In the genomic region with DNA sequence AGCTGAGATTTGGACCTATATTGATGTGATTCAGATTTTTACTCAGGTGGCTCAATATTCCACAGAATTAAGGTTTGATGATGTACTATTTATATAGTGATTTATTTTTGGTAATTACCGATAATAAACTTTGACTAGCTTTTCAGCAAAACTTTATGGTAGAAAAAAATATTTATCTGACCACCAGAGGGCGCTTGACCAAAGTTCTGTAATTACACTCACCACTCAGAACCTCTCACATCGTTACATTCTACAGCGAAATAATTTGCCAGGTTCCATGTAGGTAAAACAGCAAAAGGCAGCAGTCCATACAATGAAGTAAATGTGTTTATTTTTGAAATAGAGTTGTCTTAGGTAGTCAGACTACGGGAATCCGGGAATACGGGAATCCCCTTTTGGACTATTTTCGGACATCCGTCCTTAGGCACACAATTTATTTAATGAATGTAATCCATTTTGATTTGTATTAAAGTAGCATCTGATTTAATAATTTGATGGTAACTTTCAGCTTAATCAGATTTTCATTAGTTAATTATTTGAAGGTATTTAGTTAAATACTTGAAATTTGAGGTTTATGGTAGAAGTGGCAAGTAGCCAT, we compare ENCODE assay signal across 8 cellular contexts.
DNase-seq lines count a peak whose midpoint lies in the region; ATAC-seq, FAIRE-seq and TF ChIP-seq lines count a peak whose summit lies in the region.
"Had no signal": no experiment of that assay in that cellular context is flagged by ENCODE, and none has a peak within 500 bp of the region (broad histone marks: within the 10 kb centered on the region; RNA-seq: fewer than 3 reads in every experiment).

No MANE protein-coding gene starts in this region.

- no peaks in the 10 kb centered on the region for H3K79me1 ChIP-seq in H1 (ENCODE audit: low read depth, low read length)

- H4K8ac ChIP-seq in H1 (ENCODE audit: extremely low read depth, insufficient read depth, low read length) = no peak overlapping the region

- H3K9me3 ChIP-seq in Caco-2 (no peaks in the 10 kb centered on the region), H1 (ENCODE audit: insufficient read depth in 2 of 2, low read depth in 1 of 2, low read length in 1 of 2) (no peaks in the 10 kb centered on the region)

- WGBS in H1 (ENCODE audit: extremely low coverage in 1 of 2, insufficient coverage in 1 of 2, insufficient read length in 1 of 2, insufficient replicate concordance in 2 of 2, low coverage in 1 of 2, low lambda C conversion rate in 2 of 2, missing lambda C conversion rate in 1 of 2), 2 experiments = 71% methylated on average over 9 of the region's 9 CpGs; no CpG with 5 or more reads in 1 of the 2 experiments

- H3K4me3 ChIP-seq in Caco-2 (ENCODE audit: low read depth, low read length) (no peak overlapping the region), H1 (ENCODE audit: extremely low read depth in 1 of 4, insufficient read depth in 2 of 4, low read depth in 3 of 4, low read length in 4 of 4) (no peak overlapping the region)

- no peak overlapping the region for H2AK5ac ChIP-seq in H1 (ENCODE audit: low read depth, low read length)

- H2AFZ ChIP-seq in H1 (ENCODE audit: low read length) = no peak overlapping the region

- H2BK120ac ChIP-seq in H1 (replicated peaks; ENCODE audit: low read depth, low read length) = no peak overlapping the region

- H4K20me1 ChIP-seq in H1 (replicated peaks in 1 of 2; ENCODE audit: control insufficient read depth in 1 of 2, insufficient read depth in 2 of 2, low read length in 2 of 2) = no peaks in the 10 kb centered on the region

- no peak overlapping the region for H3K23ac ChIP-seq in H1 (ENCODE audit: insufficient read length)

- CTCF ChIA-PET in Caco-2 (lab: Charles Lee) (interaction anchor here (0.6 to 1.0 kb wide), 5 partner anchors 9 to 1052 kb away, joined by 3 to 9 read pairs (median 5); no protein-coding TSS in a partner anchor), H1 (lab: Charles Lee; ENCODE audit: partially characterized antibody) (interaction anchor here (0.6 to 3.2 kb wide), 53 partner anchors 8 to 1214 kb away, joined by 3 to 49 read pairs (median 3); no protein-coding TSS in a partner anchor)

- H3K27ac ChIP-seq in H1 (ENCODE audit: low read depth, low read length) = no peak overlapping the region

- no peaks in the 10 kb centered on the region for H3K4me1 Mint-ChIP-seq in Caco-2 (ENCODE audit: low read depth, unreplicated experiment)
- no peaks in the 10 kb centered on the region for H3K4me1 Mint-ChIP-seq in nephron progenitor cell

- no peak overlapping the region for H3K56ac ChIP-seq in H1 (replicated peaks; ENCODE audit: insufficient read length, low read depth, low read length)

- TF ChIP-seq POLR2A in H1 (IDR thresholded peaks at IDR 0.05; ENCODE audit: control extremely low read depth in 1 of 2, low read depth in 2 of 2, low read length in 2 of 2) = no peak

- H3K9ac ChIP-seq in H1 (replicated peaks in 1 of 4; ENCODE audit: extremely low read depth in 1 of 4, low read depth in 3 of 4, low read length in 3 of 4) = no peak overlapping the region

- H4K5ac ChIP-seq in H1 (ENCODE audit: insufficient read length, low read depth, low read length) = no peak overlapping the region

- no peak overlapping the region for H3K4me2 ChIP-seq in H1 (ENCODE audit: insufficient read depth in 1 of 2, low read depth in 2 of 2, low read length in 2 of 2)

- no peak overlapping the region for H2BK12ac ChIP-seq in H1 (ENCODE audit: low read depth, low read length)

- TF ChIP-seq RAD21 in H1 (IDR thresholded peaks at IDR 0.05 in 1 of 2, conservative IDR thresholded peaks at IDR 0.05 in 1 of 2; ENCODE audit: low read depth in 2 of 2, low read length in 2 of 2) = peak; percentile 38 to 42; a peak in 3 of 4 replicates

- H3K18ac ChIP-seq in H1 (ENCODE audit: extremely low read depth, low read length) = no peak overlapping the region

- DNase-seq in Caco-2 (peak in 1 of 2 experiments; percentile 53), GM18507 (ENCODE audit: extremely low spot score, insufficient read length, low read depth) (no peak), NOMO-1 treated with dmso at 0.1 percent for 144 hours (lab: John Stamatoyannopoulos, UW; ENCODE audit: unreplicated experiment) (peak; percentile 3), H1 (ENCODE audit: low read depth in 1 of 2, low spot score in 2 of 2) (no peak), nephron progenitor cell (peak; percentile 28), NCI-H146 treated with DMSO at 0.1 percent for 48 hours (lab: John Stamatoyannopoulos, UW; ENCODE audit: unreplicated experiment) (no peak)

- H3K36me3 ChIP-seq in Caco-2 (ENCODE audit: control insufficient read depth, insufficient read depth, low read length) (no peaks in the 10 kb centered on the region), H1 (ENCODE audit: control insufficient read depth in 2 of 4, insufficient read depth in 4 of 4, low read length in 3 of 4) (no peaks in the 10 kb centered on the region; a peak in 1 of 8 replicates)

- H3K9me3 Mint-ChIP-seq in Caco-2 (ENCODE audit: unreplicated experiment) (no peaks in the 10 kb centered on the region), nephron progenitor cell (peaks cover 8% of the 10 kb centered on the region)
- H3K9me3 Mint-ChIP-seq: T-helper 1 cell treated with Interleukin-12 subunit alpha and Interleukin-12 subunit beta and Interleukin-4 antibody, amounts not matched to agents 30 μg/mL and 1 μg/mL, for 36 hours had no signal

- H3K27me3 Mint-ChIP-seq in Caco-2 (ENCODE audit: insufficient read depth, unreplicated experiment) (peaks cover 5% of the 10 kb centered on the region), nephron progenitor cell (ENCODE audit: low read depth, poor library complexity) (no peaks in the 10 kb centered on the region)

- H3K27me3 ChIP-seq in Caco-2 (replicated peaks; ENCODE audit: control insufficient read depth, insufficient read depth, low read length) (no peaks in the 10 kb centered on the region), H1 (replicated peaks in 1 of 4; ENCODE audit: control insufficient read depth in 3 of 4, extremely low read depth in 1 of 4, insufficient read depth in 3 of 4, low read length in 3 of 4) (no peaks in the 10 kb centered on the region)

- ATAC-seq in GM21515 (IDR thresholded peaks at IDR 0.05; ENCODE audit: unreplicated experiment) = no peak

- intact Hi-C loops in Caco-2 (cut with micrococcal nuclease; ENCODE audit: unreplicated experiment) = loop anchor here (2.0 kb wide), 2 partner anchors 29 to 1053 kb away; no protein-coding TSS in a partner anchor

- FAIRE-seq in GM18507 (lab: Jason Lieb, UNC) = peak; percentile 69
- FAIRE-seq in H1 (lab: Jason Lieb, UNC) = peak; percentile 94

- H2BK15ac ChIP-seq in H1 (ENCODE audit: low read length) = no peak overlapping the region

- BruUV-seq in Caco-2 (replicated peaks; lab: Mats Ljungman, UMichigan) = no TSS peak

- TF ChIP-seq EP300 in H1 (IDR thresholded peaks at IDR 0.05; ENCODE audit: borderline replicate concordance in 1 of 2, low read depth in 2 of 2, low read length in 2 of 2) = no peak

- TF ChIP-seq CTCF in Caco-2 (IDR thresholded peaks at IDR 0.05; ENCODE audit: insufficient read depth in 1 of 2, low read depth in 1 of 2, low read length in 1 of 2, severe bottlenecking in 1 of 2, unreplicated experiment in 1 of 2) (peak; percentile 49 to 65), H1 (IDR thresholded peaks at IDR 0.05; ENCODE audit: control extremely low read depth in 1 of 3, insufficient read depth in 1 of 3, low read depth in 1 of 3, low read length in 3 of 3) (peak in 2 of 3 experiments; percentile 40 to 58; a peak in 2 of 4 replicates), nephron progenitor cell (IDR thresholded peaks at IDR 0.05) (peak; percentile 73)

- H2BK5ac ChIP-seq in H1 (ENCODE audit: low read depth, low read length) = no peak overlapping the region

- no peak overlapping the region for H3K27ac Mint-ChIP-seq in Caco-2 (ENCODE audit: unreplicated experiment)
- no peak overlapping the region for H3K27ac Mint-ChIP-seq in nephron progenitor cell
- H3K27ac Mint-ChIP-seq: T-helper 1 cell treated with Interleukin-12 subunit alpha and Interleukin-12 subunit beta and Interleukin-4 antibody, amounts not matched to agents 30 μg/mL and 1 μg/mL, for 36 hours had no signal

- H2BK20ac ChIP-seq in H1 (ENCODE audit: low read length) = no peak overlapping the region

- H3K79me2 ChIP-seq in H1 (ENCODE audit: control insufficient read depth in 1 of 2, insufficient read depth in 2 of 2, low read length in 2 of 2) = no peaks in the 10 kb centered on the region

- H3K23me2 ChIP-seq in H1 (ENCODE audit: low read depth, low read length) = no peaks in the 10 kb centered on the region

- no peak overlapping the region for H3K4me3 Mint-ChIP-seq in Caco-2 (ENCODE audit: unreplicated experiment)
- H3K4me3 Mint-ChIP-seq in nephron progenitor cell = no peak overlapping the region
- H3K4me3 Mint-ChIP-seq: T-helper 1 cell treated with Interleukin-12 subunit alpha and Interleukin-12 subunit beta and Interleukin-4 antibody, amounts not matched to agents 30 μg/mL and 1 μg/mL, for 36 hours had no signal

- H3K4ac ChIP-seq in H1 (replicated peaks; ENCODE audit: insufficient read length, low read depth, low read length) = no peak overlapping the region

- H3K4me1 ChIP-seq in Caco-2 (no peaks in the 10 kb centered on the region), H1 (replicated peaks in 1 of 4; ENCODE audit: control insufficient read depth in 3 of 4, insufficient read depth in 4 of 4, low read length in 3 of 4) (no peaks in the 10 kb centered on the region)

- H3K14ac ChIP-seq in H1 (ENCODE audit: insufficient read length) = no peak overlapping the region

- POLR2A ChIA-PET in Caco-2 (lab: Charles Lee) (no interaction called here), H1 (lab: Charles Lee; ENCODE audit: partially characterized antibody) (no interaction called here)

- H4K91ac ChIP-seq in H1 (replicated peaks; ENCODE audit: insufficient read length, low read length) = no peak overlapping the region

- H3K36me3 Mint-ChIP-seq in Caco-2 (ENCODE audit: insufficient read depth, unreplicated experiment) (no peaks in the 10 kb centered on the region), nephron progenitor cell (ENCODE audit: low read depth) (no peaks in the 10 kb centered on the region)

TF ChIP-seq in H1, 55 proteins besides CTCF, POLR2A, EP300 and RAD21:
- TF ChIP-seq, protein P1, sequence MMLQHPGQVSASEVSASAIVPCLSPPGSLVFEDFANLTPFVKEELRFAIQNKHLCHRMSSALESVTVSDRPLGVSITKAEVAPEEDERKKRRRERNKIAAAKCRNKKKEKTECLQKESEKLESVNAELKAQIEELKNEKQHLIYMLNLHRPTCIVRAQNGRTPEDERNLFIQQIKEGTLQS (IDR thresholded peaks at IDR 0.05; ENCODE audit: insufficient read depth, low read depth, low read length) = no peak
- TF ChIP-seq PHF8 (conservative IDR thresholded peaks at IDR 0.05; ENCODE audit: low read depth, low read length) (no peak), POU5F1 (IDR thresholded peaks at IDR 0.05; ENCODE audit: low read depth, low read length) (no peak), MAFK (IDR thresholded peaks at IDR 0.05; ENCODE audit: low read depth, low read length) (no peak), HDAC6 (IDR thresholded peaks at IDR 0.05; ENCODE audit: low read depth, low read length) (no peak), SRF (IDR thresholded peaks at IDR 0.05; ENCODE audit: low read depth, low read length) (no peak)
TF ChIP-seq in H1: peak in this region for 0.

Comparison
In these comparisons a context has a peak if more than half of its experiments do, and no peak if none do; other contexts are left out.
1. DNase-seq: peak in NOMO-1 treated with dmso at 0.1 percent for 144 hours (single experiment) and nephron progenitor cell (single experiment); none in GM18507 (single experiment), H1 (0 of 2) and NCI-H146 treated with DMSO at 0.1 percent for 48 hours (single experiment).
2. Peak in every context shown above with its lines, with median percentiles within 50 percentile points of each other: CTCF ChIP-seq.